Comparison of ENCODE assay signal across 1 cellular context in the genomic region with DNA sequence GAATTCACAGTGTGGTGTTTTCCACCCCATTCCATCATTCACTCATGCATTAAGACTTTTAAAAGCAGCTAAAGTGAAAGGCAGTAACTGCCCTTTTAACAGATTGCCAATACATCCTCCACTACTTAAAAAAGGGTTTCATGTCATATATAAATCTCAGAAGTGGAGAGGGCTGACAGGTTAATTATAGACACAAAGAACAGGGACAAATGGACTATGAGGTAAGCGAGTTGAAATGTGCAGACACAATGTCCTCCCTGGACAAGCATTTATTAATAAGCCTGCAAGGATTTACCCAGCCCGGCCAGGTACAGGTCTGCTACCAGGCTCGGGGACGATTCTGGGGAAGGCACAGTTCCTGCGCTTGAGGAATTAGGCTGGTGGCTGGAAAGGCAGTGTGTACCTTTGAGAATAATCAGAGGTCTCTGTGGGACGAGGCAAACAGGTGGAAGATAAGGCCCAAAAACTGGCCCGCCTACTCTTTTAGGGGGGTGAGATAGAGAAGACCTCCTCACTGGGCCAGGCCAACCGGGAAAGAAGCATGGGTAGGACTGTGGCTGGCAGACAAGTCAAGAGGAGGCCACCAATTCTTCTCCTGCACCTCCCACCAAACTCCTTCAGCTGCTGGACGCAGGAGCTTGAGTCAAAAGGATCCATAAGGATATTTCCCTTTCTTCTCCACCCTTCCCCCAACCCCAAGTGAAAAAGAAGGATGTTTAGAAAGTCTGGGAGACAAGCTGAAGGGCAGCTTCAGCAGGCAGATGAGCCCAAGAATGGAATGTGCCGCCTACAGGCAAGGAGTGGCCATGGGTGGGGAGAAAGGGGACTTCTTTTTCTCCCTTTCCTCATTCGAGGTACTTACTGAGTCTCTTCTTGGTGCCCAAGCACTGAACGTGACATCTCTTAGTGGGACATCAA.
TF ChIP-seq lines count a peak whose summit lies in the region.

No MANE protein-coding gene starts in this region.

TF ChIP-seq in HEK293, 187 proteins besides CTCF, POLR2A, EP300 and RAD21 (continued from another document and continues in another):
- TF ChIP-seq ZNF777 (tag by site-specific recombination; IDR thresholded peaks at IDR 0.05; ENCODE audit: borderline replicate concordance) (no peak), YY1 (tag by site-specific recombination; IDR thresholded peaks at IDR 0.05) (no peak), ZFP41 (tag by site-specific recombination; IDR thresholded peaks at IDR 0.05; ENCODE audit: borderline replicate concordance) (no peak), ZBTB48 (tag by site-specific recombination; IDR thresholded peaks at IDR 0.05) (no peak), KLF16 (tag by site-specific recombination; IDR thresholded peaks at IDR 0.05) (0 out of 2 replicates have a peak, but pooled peaks have one; percentile 16), ZNF211 (tag by site-specific recombination; IDR thresholded peaks at IDR 0.05; ENCODE audit: low read depth) (no peak), ZNF155 (tag by site-specific recombination; IDR thresholded peaks at IDR 0.05) (no peak), ZNF114 (tag by site-specific recombination; IDR thresholded peaks at IDR 0.05) (no peak), ZFP37 (tag by site-specific recombination; IDR thresholded peaks at IDR 0.05) (no peak), ZNF2 (tag by site-specific recombination; IDR thresholded peaks at IDR 0.05) (no peak), BCL11B (tag by site-specific recombination; IDR thresholded peaks at IDR 0.05; ENCODE audit: low read depth) (no peak), SP2 (tag by site-specific recombination; IDR thresholded peaks at IDR 0.05) (peak; percentile 27; the same call in 1 of the 2 replicates), IKZF3 (tag by site-specific recombination; IDR thresholded peaks at IDR 0.05) (peak; percentile 15; the same call in 1 of the 2 replicates), ZNF571 (tag by site-specific recombination; IDR thresholded peaks at IDR 0.05) (no peak), FEZF1 (tag by site-specific recombination; IDR thresholded peaks at IDR 0.05) (peak; percentile 77), ZSCAN16 (tag by site-specific recombination; IDR thresholded peaks at IDR 0.05) (no peak), ZBTB7A (tag by site-specific recombination; IDR thresholded peaks at IDR 0.05; ENCODE audit: low read depth) (no peak), ZSCAN30 (tag by site-specific recombination; IDR thresholded peaks at IDR 0.05) (peak; percentile 20; the same call in 1 of the 2 replicates), ZFHX2 (tag by site-specific recombination; conservative IDR thresholded peaks at IDR 0.05) (peak; percentile 52), ZNF561 (tag by site-specific recombination; IDR thresholded peaks at IDR 0.05; ENCODE audit: borderline replicate concordance) (no peak; the same call in 1 of the 2 replicates)
- TF ChIP-seq, protein P1, sequence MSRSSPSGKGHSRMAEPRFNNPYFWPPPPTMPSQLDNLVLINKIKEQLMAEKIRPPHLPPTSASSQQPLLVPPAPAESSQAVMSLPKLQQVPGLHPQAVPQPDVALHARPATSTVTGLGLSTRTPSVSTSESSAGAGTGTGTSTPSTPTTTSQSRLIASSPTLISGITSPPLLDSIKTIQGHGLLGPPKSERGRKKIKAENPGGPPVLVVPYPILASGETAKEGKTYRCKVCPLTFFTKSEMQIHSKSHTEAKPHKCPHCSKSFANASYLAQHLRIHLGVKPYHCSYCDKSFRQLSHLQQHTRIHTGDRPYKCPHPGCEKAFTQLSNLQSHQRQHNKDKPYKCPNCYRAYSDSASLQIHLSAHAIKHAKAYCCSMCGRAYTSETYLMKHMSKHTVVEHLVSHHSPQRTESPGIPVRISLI (tag by site-specific recombination; IDR thresholded peaks at IDR 0.05) = 0 out of 2 replicates have a peak, but pooled peaks have one; percentile 29
- TF ChIP-seq, protein P2, sequence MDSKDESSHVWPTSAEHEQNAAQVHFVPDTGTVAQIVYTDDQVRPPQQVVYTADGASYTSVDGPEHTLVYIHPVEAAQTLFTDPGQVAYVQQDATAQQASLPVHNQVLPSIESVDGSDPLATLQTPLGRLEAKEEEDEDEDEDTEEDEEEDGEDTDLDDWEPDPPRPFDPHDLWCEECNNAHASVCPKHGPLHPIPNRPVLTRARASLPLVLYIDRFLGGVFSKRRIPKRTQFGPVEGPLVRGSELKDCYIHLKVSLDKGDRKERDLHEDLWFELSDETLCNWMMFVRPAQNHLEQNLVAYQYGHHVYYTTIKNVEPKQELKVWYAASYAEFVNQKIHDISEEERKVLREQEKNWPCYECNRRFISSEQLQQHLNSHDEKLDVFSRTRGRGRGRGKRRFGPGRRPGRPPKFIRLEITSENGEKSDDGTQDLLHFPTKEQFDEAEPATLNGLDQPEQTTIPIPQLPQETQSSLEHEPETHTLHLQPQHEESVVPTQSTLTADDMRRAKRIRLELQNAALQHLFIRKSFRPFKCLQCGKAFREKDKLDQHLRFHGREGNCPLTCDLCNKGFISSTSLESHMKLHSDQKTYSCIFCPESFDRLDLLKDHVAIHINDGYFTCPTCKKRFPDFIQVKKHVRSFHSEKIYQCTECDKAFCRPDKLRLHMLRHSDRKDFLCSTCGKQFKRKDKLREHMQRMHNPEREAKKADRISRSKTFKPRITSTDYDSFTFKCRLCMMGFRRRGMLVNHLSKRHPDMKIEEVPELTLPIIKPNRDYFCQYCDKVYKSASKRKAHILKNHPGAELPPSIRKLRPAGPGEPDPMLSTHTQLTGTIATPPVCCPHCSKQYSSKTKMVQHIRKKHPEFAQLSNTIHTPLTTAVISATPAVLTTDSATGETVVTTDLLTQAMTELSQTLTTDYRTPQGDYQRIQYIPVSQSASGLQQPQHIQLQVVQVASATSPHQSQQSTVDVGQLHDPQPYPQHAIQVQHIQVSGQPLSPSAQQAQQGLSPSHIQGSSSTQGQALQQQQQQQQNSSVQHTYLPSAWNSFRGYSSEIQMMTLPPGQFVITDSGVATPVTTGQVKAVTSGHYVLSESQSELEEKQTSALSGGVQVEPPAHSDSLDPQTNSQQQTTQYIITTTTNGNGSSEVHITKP (tag by site-specific recombination; IDR thresholded peaks at IDR 0.05) = peak; percentile 99
- TF ChIP-seq, protein P3, sequence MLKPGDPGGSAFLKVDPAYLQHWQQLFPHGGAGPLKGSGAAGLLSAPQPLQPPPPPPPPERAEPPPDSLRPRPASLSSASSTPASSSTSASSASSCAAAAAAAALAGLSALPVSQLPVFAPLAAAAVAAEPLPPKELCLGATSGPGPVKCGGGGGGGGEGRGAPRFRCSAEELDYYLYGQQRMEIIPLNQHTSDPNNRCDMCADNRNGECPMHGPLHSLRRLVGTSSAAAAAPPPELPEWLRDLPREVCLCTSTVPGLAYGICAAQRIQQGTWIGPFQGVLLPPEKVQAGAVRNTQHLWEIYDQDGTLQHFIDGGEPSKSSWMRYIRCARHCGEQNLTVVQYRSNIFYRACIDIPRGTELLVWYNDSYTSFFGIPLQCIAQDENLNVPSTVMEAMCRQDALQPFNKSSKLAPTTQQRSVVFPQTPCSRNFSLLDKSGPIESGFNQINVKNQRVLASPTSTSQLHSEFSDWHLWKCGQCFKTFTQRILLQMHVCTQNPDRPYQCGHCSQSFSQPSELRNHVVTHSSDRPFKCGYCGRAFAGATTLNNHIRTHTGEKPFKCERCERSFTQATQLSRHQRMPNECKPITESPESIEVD (tag by site-specific recombination; IDR thresholded peaks at IDR 0.05) = peak; percentile 88
- TF ChIP-seq, protein P4, sequence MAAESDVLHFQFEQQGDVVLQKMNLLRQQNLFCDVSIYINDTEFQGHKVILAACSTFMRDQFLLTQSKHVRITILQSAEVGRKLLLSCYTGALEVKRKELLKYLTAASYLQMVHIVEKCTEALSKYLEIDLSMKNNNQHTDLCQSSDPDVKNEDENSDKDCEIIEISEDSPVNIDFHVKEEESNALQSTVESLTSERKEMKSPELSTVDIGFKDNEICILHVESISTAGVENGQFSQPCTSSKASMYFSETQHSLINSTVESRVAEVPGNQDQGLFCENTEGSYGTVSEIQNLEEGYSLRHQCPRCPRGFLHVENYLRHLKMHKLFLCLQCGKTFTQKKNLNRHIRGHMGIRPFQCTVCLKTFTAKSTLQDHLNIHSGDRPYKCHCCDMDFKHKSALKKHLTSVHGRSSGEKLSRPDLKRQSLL (tag by site-specific recombination; IDR thresholded peaks at IDR 0.05) = no peak
- TF ChIP-seq, protein P5, sequence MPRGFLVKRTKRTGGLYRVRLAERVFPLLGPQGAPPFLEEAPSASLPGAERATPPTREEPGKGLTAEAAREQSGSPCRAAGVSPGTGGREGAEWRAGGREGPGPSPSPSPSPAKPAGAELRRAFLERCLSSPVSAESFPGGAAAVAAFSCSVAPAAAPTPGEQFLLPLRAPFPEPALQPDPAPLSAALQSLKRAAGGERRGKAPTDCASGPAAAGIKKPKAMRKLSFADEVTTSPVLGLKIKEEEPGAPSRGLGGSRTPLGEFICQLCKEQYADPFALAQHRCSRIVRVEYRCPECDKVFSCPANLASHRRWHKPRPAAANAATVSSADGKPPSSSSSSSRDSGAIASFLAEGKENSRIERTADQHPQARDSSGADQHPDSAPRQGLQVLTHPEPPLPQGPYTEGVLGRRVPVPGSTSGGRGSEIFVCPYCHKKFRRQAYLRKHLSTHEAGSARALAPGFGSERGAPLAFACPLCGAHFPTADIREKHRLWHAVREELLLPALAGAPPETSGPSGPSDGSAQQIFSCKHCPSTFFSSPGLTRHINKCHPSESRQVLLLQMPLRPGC (tag by site-specific recombination; IDR thresholded peaks at IDR 0.05) = 0 out of 2 replicates have a peak, but pooled peaks have one; percentile 20
- TF ChIP-seq, protein P6, sequence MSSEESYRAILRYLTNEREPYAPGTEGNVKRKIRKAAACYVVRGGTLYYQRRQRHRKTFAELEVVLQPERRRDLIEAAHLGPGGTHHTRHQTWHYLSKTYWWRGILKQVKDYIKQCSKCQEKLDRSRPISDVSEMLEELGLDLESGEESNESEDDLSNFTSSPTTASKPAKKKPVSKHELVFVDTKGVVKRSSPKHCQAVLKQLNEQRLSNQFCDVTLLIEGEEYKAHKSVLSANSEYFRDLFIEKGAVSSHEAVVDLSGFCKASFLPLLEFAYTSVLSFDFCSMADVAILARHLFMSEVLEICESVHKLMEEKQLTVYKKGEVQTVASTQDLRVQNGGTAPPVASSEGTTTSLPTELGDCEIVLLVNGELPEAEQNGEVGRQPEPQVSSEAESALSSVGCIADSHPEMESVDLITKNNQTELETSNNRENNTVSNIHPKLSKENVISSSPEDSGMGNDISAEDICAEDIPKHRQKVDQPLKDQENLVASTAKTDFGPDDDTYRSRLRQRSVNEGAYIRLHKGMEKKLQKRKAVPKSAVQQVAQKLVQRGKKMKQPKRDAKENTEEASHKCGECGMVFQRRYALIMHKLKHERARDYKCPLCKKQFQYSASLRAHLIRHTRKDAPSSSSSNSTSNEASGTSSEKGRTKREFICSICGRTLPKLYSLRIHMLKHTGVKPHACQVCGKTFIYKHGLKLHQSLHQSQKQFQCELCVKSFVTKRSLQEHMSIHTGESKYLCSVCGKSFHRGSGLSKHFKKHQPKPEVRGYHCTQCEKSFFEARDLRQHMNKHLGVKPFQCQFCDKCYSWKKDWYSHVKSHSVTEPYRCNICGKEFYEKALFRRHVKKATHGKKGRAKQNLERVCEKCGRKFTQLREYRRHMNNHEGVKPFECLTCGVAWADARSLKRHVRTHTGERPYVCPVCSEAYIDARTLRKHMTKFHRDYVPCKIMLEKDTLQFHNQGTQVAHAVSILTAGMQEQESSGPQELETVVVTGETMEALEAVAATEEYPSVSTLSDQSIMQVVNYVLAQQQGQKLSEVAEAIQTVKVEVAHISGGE (tag by site-specific recombination; conservative IDR thresholded peaks at IDR 0.05; ENCODE audit: low read depth) = peak; percentile 35; the same call in 1 of the 2 replicates
- TF ChIP-seq, protein P7, sequence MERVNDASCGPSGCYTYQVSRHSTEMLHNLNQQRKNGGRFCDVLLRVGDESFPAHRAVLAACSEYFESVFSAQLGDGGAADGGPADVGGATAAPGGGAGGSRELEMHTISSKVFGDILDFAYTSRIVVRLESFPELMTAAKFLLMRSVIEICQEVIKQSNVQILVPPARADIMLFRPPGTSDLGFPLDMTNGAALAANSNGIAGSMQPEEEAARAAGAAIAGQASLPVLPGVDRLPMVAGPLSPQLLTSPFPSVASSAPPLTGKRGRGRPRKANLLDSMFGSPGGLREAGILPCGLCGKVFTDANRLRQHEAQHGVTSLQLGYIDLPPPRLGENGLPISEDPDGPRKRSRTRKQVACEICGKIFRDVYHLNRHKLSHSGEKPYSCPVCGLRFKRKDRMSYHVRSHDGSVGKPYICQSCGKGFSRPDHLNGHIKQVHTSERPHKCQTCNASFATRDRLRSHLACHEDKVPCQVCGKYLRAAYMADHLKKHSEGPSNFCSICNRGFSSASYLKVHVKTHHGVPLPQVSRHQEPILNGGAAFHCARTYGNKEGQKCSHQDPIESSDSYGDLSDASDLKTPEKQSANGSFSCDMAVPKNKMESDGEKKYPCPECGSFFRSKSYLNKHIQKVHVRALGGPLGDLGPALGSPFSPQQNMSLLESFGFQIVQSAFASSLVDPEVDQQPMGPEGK (tag by site-specific recombination; IDR thresholded peaks at IDR 0.05) = 0 out of 2 replicates have a peak, but pooled peaks have one; percentile 21
- TF ChIP-seq, protein P8, sequence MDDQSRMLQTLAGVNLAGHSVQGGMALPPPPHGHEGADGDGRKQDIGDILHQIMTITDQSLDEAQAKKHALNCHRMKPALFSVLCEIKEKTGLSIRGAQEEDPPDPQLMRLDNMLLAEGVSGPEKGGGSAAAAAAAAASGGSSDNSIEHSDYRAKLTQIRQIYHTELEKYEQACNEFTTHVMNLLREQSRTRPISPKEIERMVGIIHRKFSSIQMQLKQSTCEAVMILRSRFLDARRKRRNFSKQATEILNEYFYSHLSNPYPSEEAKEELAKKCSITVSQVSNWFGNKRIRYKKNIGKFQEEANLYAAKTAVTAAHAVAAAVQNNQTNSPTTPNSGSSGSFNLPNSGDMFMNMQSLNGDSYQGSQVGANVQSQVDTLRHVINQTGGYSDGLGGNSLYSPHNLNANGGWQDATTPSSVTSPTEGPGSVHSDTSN (CRISPR knock-in tag; IDR thresholded peaks at IDR 0.05) = no peak
- TF ChIP-seq, protein P9, sequence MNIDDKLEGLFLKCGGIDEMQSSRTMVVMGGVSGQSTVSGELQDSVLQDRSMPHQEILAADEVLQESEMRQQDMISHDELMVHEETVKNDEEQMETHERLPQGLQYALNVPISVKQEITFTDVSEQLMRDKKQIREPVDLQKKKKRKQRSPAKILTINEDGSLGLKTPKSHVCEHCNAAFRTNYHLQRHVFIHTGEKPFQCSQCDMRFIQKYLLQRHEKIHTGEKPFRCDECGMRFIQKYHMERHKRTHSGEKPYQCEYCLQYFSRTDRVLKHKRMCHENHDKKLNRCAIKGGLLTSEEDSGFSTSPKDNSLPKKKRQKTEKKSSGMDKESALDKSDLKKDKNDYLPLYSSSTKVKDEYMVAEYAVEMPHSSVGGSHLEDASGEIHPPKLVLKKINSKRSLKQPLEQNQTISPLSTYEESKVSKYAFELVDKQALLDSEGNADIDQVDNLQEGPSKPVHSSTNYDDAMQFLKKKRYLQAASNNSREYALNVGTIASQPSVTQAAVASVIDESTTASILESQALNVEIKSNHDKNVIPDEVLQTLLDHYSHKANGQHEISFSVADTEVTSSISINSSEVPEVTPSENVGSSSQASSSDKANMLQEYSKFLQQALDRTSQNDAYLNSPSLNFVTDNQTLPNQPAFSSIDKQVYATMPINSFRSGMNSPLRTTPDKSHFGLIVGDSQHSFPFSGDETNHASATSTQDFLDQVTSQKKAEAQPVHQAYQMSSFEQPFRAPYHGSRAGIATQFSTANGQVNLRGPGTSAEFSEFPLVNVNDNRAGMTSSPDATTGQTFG (tag by site-specific recombination; IDR thresholded peaks at IDR 0.05; ENCODE audit: borderline replicate concordance) = no peak
